In the genomic region with DNA sequence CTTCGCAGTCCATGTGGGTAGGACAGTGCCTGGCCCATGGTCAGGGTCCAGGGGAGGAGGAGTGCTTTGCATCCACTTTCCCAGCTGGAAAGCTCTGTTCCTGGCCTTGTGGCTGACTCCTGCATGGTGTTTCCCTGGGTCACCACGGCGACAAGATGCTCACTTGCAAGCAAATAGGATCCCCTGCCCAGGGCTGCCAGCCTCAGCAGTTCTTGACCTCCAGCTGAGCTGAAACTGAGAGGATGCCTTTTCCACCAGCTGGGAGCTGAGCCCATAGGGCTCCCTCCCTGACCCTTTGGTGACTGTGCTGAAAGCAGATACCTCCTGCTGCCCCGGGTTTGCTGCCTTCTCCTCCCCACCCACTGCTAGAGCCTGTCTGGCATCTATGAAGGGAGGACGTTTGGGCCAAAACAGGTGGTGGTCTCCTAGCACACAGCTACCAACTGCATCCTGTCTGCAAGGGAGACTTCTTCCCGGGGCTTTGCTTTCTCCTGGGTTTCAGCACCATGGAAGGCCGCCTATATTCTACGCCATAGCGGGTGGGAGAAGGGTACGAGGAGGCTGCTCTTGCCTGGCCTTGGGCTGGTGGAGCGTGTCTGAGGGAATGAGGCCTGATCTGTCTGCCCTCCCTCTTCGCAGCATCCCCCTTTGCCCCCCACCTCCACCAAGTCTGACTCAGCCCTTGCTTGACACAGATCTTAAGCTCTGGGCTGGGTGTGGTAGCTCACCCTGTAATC, we compare ENCODE assay signal across 12 cellular contexts. TPM values are rescaled to one million over a fixed set of nuclear protein-coding genes. Genes with fewer than 3 reads are reported as not detected.
A peak's percentile ranks its signal among the peaks of the same experiment; 100 is the strongest.
DNase-seq lines count a peak whose midpoint lies in the region; ATAC-seq and TF ChIP-seq lines count a peak whose summit lies in the region.
"Had no signal": no experiment of that assay in that cellular context is flagged by ENCODE, and none has a peak within 500 bp of the region (broad histone marks: within the 10 kb centered on the region; RNA-seq: fewer than 3 reads in every experiment).

No MANE protein-coding gene starts in this region.

- peaks cover 6% of the 10 kb centered on the region for H3K27me3 Mint-ChIP-seq in brain
- H3K27me3 Mint-ChIP-seq in natural killer cell treated with Interleukin-12 subunit alpha and Interleukin-12 subunit beta and Interleukin-15 and Interleukin-18, amount 100 ng/mL, for 72 hours, result no peaks in the 10 kb centered on the region
- H3K27me3 Mint-ChIP-seq: dendritic cell treated with granulocyte-macrophage colony-stimulating factor and Interleukin-4, amounts not matched to agents 40 ng/mL and 50 ng/mL, for 4 days had no signal

- in situ Hi-C loops in ACHN (cut with HindIII; ENCODE audit: low pct_ligation_motif_present, low pct_unique_long_range_greater_than_20kb, low sequenced_read_pairs), result no loop called here

- peak overlapping the region in 4 of 5 experiments; percentile 74 to 92 (median 89) for H3K27ac Mint-ChIP-seq in brain
- no peak overlapping the region for H3K27ac Mint-ChIP-seq in natural killer cell treated with Interleukin-12 subunit alpha and Interleukin-12 subunit beta and Interleukin-15 and Interleukin-18, amount 100 ng/mL, for 72 hours
- H3K27ac Mint-ChIP-seq: dendritic cell treated with granulocyte-macrophage colony-stimulating factor and Interleukin-4, amounts not matched to agents 40 ng/mL and 50 ng/mL, for 4 days had no signal

- H3K4me1 Mint-ChIP-seq in brain, result peaks cover 21% of the 10 kb centered on the region
- no peaks in the 10 kb centered on the region for H3K4me1 Mint-ChIP-seq in natural killer cell treated with Interleukin-12 subunit alpha and Interleukin-12 subunit beta and Interleukin-15 and Interleukin-18, amount 100 ng/mL, for 72 hours (ENCODE audit: low read depth in 2 of 2)

- H3K36me3 ChIP-seq in HUES48 (ENCODE audit: control insufficient read depth, insufficient read depth, low read length) (no peaks in the 10 kb centered on the region), mesodermal cell (ENCODE audit: control insufficient read depth, insufficient read depth, low read length) (no peaks in the 10 kb centered on the region)
- H3K36me3 ChIP-seq: BLaER1 had no signal

- H3K9me3 ChIP-seq in HUES48 (ENCODE audit: control insufficient read depth, insufficient read depth, low read length) (0 out of 2 replicates have a peak, but pooled peaks cover 3% of the 10 kb centered on the region), mesodermal cell (ENCODE audit: control insufficient read depth, low read length) (no peaks in the 10 kb centered on the region)

- DNase-seq in ACHN, result peak; percentile 72
- no peak for DNase-seq in NCI-H187 treated with DMSO at 0.1 percent for 48 hours (lab: John Stamatoyannopoulos, UW)
- DNase-seq in NCI-H345 treated with DMSO at 0.1 percent for 48 hours (lab: John Stamatoyannopoulos, UW; ENCODE audit: unreplicated experiment), result no peak
- DNase-seq in natural killer cell treated with Interleukin-12 subunit alpha and Interleukin-12 subunit beta and Interleukin-15 and Interleukin-18, amount 100 ng/mL, for 72 hours (ENCODE audit: low spot score), result no peak
- DNase-seq: activated effector memory CD4-positive, alpha-beta T cell treated with Interleukin-2 at 50 U/mL for 16 hours had no signal

- peaks cover 4 to 8% (median 6%) of the 10 kb centered on the region in 5 experiments for H3K9me3 Mint-ChIP-seq in brain
- H3K9me3 Mint-ChIP-seq in natural killer cell treated with Interleukin-12 subunit alpha and Interleukin-12 subunit beta and Interleukin-15 and Interleukin-18, amount 100 ng/mL, for 72 hours, result no peaks in the 10 kb centered on the region
- H3K9me3 Mint-ChIP-seq: dendritic cell treated with granulocyte-macrophage colony-stimulating factor and Interleukin-4, amounts not matched to agents 40 ng/mL and 50 ng/mL, for 4 days had no signal

- peaks cover 5% of the 10 kb centered on the region for H3K36me3 Mint-ChIP-seq in brain
- no peaks in the 10 kb centered on the region for H3K36me3 Mint-ChIP-seq in natural killer cell treated with Interleukin-12 subunit alpha and Interleukin-12 subunit beta and Interleukin-15 and Interleukin-18, amount 100 ng/mL, for 72 hours

- H3K4me3 Mint-ChIP-seq in brain, result peak overlapping the region in 1 of 5 experiments; percentile 56
- H3K4me3 Mint-ChIP-seq in natural killer cell treated with Interleukin-12 subunit alpha and Interleukin-12 subunit beta and Interleukin-15 and Interleukin-18, amount 100 ng/mL, for 72 hours, result no peak overlapping the region
- H3K4me3 Mint-ChIP-seq: dendritic cell treated with granulocyte-macrophage colony-stimulating factor and Interleukin-4, amounts not matched to agents 40 ng/mL and 50 ng/mL, for 4 days had no signal

- ATAC-seq in HG02588 (IDR thresholded peaks at IDR 0.05; ENCODE audit: unreplicated experiment), result no peak
- ATAC-seq in natural killer cell treated with Interleukin-12 subunit alpha and Interleukin-12 subunit beta and Interleukin-15 and Interleukin-18, amount 100 ng/mL, for 72 hours, result no peak

- H3K9ac ChIP-seq in HUES48 (ENCODE audit: low read depth, low read length), result no peak overlapping the region
- H3K9ac ChIP-seq: BLaER1 had no signal

- H3K4me1 ChIP-seq in HUES48 (ENCODE audit: control insufficient read depth, insufficient read depth, low read length) (0 out of 2 replicates have a peak, but pooled peaks cover 6% of the 10 kb centered on the region), mesodermal cell (ENCODE audit: control insufficient read depth, insufficient read depth, low read length, poor library complexity, severe bottlenecking) (peaks cover 12% of the 10 kb centered on the region)
- H3K4me1 ChIP-seq: BLaER1 had no signal

- H3K27me3 ChIP-seq in HUES48 (ENCODE audit: control insufficient read depth, insufficient read depth, low read length), result no peaks in the 10 kb centered on the region
- H3K27me3 ChIP-seq: BLaER1 had no signal

- H3K4me3 ChIP-seq in HUES48 (ENCODE audit: low read depth, low read length) (no peak overlapping the region), mesodermal cell (ENCODE audit: extremely low read depth, insufficient read depth, low read length, poor library complexity, severe bottlenecking) (no peak overlapping the region)
- H3K4me3 ChIP-seq: BLaER1 had no signal

- peak overlapping the region; percentile 59 for H3K27ac ChIP-seq in HUES48 (ENCODE audit: low read depth, low read length)
- H3K27ac ChIP-seq in mesodermal cell (ENCODE audit: low read depth, low read length, severe bottlenecking), result peak overlapping the region; percentile 66
- H3K27ac ChIP-seq: BLaER1 had no signal

- WGBS in mesodermal cell (ENCODE audit: insufficient coverage in 2 of 2), 2 experiments, result 73 to 74% methylated on average over 4 to 6 of the region's 12 CpGs

- TF ChIP-seq CTCF in brain (conservative IDR thresholded peaks at IDR 0.05), result no peak

RNA-seq across cellular contexts. Expression of gene UBTD1, which starts 34.4 kb away (rescaled TPM):
- polyA plus RNA-seq in brain (ENCODE audit: insufficient read depth, low read depth, low replicate concordance), result 9.8 TPM
- polyA plus RNA-seq in mesodermal cell (2013, experiment 1 of 2), result 36.3 TPM
- 27.4 TPM for polyA plus RNA-seq in mesodermal cell (2013, experiment 2 of 2)
- 1 to 10 TPM; 3.3 to 5.6 TPM for total RNA-seq in natural killer cell treated with Interleukin-12 subunit alpha and Interleukin-12 subunit beta and Interleukin-15 and Interleukin-18, amount 100 ng/mL, for 72 hours

RNA-seq across cellular contexts. Expression of gene MMS19, which starts 34.9 kb away (rescaled TPM):
- 43.3 TPM for polyA plus RNA-seq in brain (ENCODE audit: insufficient read depth, low read depth, low replicate concordance)
- 103 TPM for polyA plus RNA-seq in mesodermal cell (2013, experiment 1 of 2)
- 88.0 TPM for polyA plus RNA-seq in mesodermal cell (2013, experiment 2 of 2)
- total RNA-seq in natural killer cell treated with Interleukin-12 subunit alpha and Interleukin-12 subunit beta and Interleukin-15 and Interleukin-18, amount 100 ng/mL, for 72 hours, result 10 to 100 TPM; 66.3 to 95.6 TPM

RNA-seq across cellular contexts. Expression of gene ANKRD2, which starts 39.5 kb away (rescaled TPM):
- 1.6 TPM for polyA plus RNA-seq in brain (ENCODE audit: insufficient read depth, low read depth, low replicate concordance)
- polyA plus RNA-seq in mesodermal cell (2013, experiment 1 of 2), result not detected
- not detected for polyA plus RNA-seq in mesodermal cell (2013, experiment 2 of 2)
- total RNA-seq in natural killer cell treated with Interleukin-12 subunit alpha and Interleukin-12 subunit beta and Interleukin-15 and Interleukin-18, amount 100 ng/mL, for 72 hours, result not detected

RNA-seq across cellular contexts. Expression of gene HOGA1, which starts 51.1 kb away (rescaled TPM):
- 1.4 TPM for polyA plus RNA-seq in brain (ENCODE audit: insufficient read depth, low read depth, low replicate concordance)
- polyA plus RNA-seq in mesodermal cell (2013, experiment 1 of 2), result 0.74 TPM
- 1.3 TPM for polyA plus RNA-seq in mesodermal cell (2013, experiment 2 of 2)
- total RNA-seq in natural killer cell treated with Interleukin-12 subunit alpha and Interleukin-12 subunit beta and Interleukin-15 and Interleukin-18, amount 100 ng/mL, for 72 hours, result not detected

RNA-seq across cellular contexts. Expression of gene C10orf62, which starts 56.4 kb away (rescaled TPM):
- not detected for polyA plus RNA-seq in brain (ENCODE audit: insufficient read depth, low read depth, low replicate concordance)
- polyA plus RNA-seq in mesodermal cell (2013, experiment 1 of 2), result not detected
- polyA plus RNA-seq in mesodermal cell (2013, experiment 2 of 2), result not detected
- not detected for total RNA-seq in natural killer cell treated with Interleukin-12 subunit alpha and Interleukin-12 subunit beta and Interleukin-15 and Interleukin-18, amount 100 ng/mL, for 72 hours
- total RNA-seq: urinary bladder had no signal
- polyA plus RNA-seq: urinary bladder had no signal

Comparison
In these comparisons a context has a peak if more than half of its experiments do, and no peak if none do; other contexts are left out.
1. H3K27ac Mint-ChIP-seq: peak in brain (4 of 5); none in natural killer cell treated with Interleukin-12 subunit alpha and Interleukin-12 subunit beta and Interleukin-15 and Interleukin-18, amount 100 ng/mL, for 72 hours (0 of 2).